Comparison of ENCODE assay signal across 7 cellular contexts in genomic region chr13:52449323-52450011, GRCh38. TPM values are rescaled to one million over a fixed set of nuclear protein-coding genes. Genes with fewer than 3 reads are reported as not detected.
DNase-seq lines count a peak whose midpoint lies in the region; ATAC-seq and TF ChIP-seq lines count a peak whose summit lies in the region.

No MANE protein-coding gene starts in this region.

- H3K4me3 Mint-ChIP-seq in effector memory CD8-positive, alpha-beta T cell = peak overlapping the region; percentile 87 to 88

- DNase-seq in NOMO-1 treated with dmso at 0.1 percent for 144 hours (lab: John Stamatoyannopoulos, UW; ENCODE audit: unreplicated experiment) (peak; percentile 41), HuH-7.5 (ENCODE audit: low spot score) (no peak), KBM-7 (no peak), T1000 (lab: John Stamatoyannopoulos, UW) (no peak)
- DNase-seq in effector memory CD8-positive, alpha-beta T cell = no peak

- peak overlapping the region; percentile 91 to 92 for H3K27ac Mint-ChIP-seq in effector memory CD8-positive, alpha-beta T cell

- no peak for TF ChIP-seq EP300 in neural cell (conservative IDR thresholded peaks at IDR 0.05; ENCODE audit: poor library complexity, severe bottlenecking)

- peaks cover 33% of the 10 kb centered on the region for H3K79me2 ChIP-seq in neural cell (replicated peaks; ENCODE audit: insufficient read depth, low read length)

- peaks cover 22 to 31% of the 10 kb centered on the region in 2 donors for H3K4me1 Mint-ChIP-seq in effector memory CD8-positive, alpha-beta T cell (ENCODE audit: low read depth in 2 of 2)

- ATAC-seq in GM21529 (IDR thresholded peaks at IDR 0.05; ENCODE audit: unreplicated experiment) = peak; percentile 0
- ATAC-seq in effector memory CD8-positive, alpha-beta T cell (replicated peaks) = no peak

- peak overlapping the region; percentile 97 for H3K4me3 ChIP-seq in neural cell (ENCODE audit: low read length)

- H3K9me3 Mint-ChIP-seq in effector memory CD8-positive, alpha-beta T cell = no peaks in the 10 kb centered on the region

- no peaks in the 10 kb centered on the region for H3K9me2 ChIP-seq in neural cell (ENCODE audit: insufficient read depth, low read length)

- H2AFZ ChIP-seq in neural cell (ENCODE audit: low read depth, low read length) = peak overlapping the region; percentile 59

- no peaks in the 10 kb centered on the region for H3K9me3 ChIP-seq in neural cell (ENCODE audit: low read length)

- H4K20me1 ChIP-seq in neural cell (ENCODE audit: insufficient read depth) = no peaks in the 10 kb centered on the region

- H3K36me3 Mint-ChIP-seq in effector memory CD8-positive, alpha-beta T cell (ENCODE audit: insufficient read depth) = peaks cover 28% of the 10 kb centered on the region

- no peaks in the 10 kb centered on the region for H3K27me3 Mint-ChIP-seq in effector memory CD8-positive, alpha-beta T cell

- no peaks in the 10 kb centered on the region for H3K36me3 ChIP-seq in neural cell (ENCODE audit: insufficient read depth, low read length)

- no peaks in the 10 kb centered on the region for H3K27me3 ChIP-seq in neural cell (ENCODE audit: insufficient read depth, low read depth, low read length)

- peak overlapping the region; percentile 72 for H3K27ac ChIP-seq in neural cell (ENCODE audit: low read length)

- TF ChIP-seq RAD21 in neural cell (conservative IDR thresholded peaks at IDR 0.05) = no peak

- peak overlapping the region; percentile 84 for H3K9ac ChIP-seq in neural cell (ENCODE audit: low read length)

- TF ChIP-seq CTCF in neural cell (IDR thresholded peaks at IDR 0.05; ENCODE audit: poor library complexity, severe bottlenecking) = no peak

- H3F3A ChIP-seq in neural cell (ENCODE audit: insufficient read depth, low read length, poor library complexity, severe bottlenecking) = no peaks in the 10 kb centered on the region

- H3K4me2 ChIP-seq in neural cell (ENCODE audit: low read length) = peak overlapping the region; percentile 99

- in situ Hi-C loops in KBM-7 (cut with MboI; ENCODE audit: low pct_unique_long_range_greater_than_20kb, low sequenced_read_pairs) = no loop called here

TF ChIP-seq in neural cell, 6 proteins besides CTCF, POLR2A, EP300 and RAD21:
- no peak for TF ChIP-seq POLR2AphosphoS5 (IDR thresholded peaks at IDR 0.05)
- no peak for TF ChIP-seq MXI1 (conservative IDR thresholded peaks at IDR 0.05; ENCODE audit: poor library complexity, severe bottlenecking)
- TF ChIP-seq SMC3 (conservative IDR thresholded peaks at IDR 0.05; ENCODE audit: poor library complexity) = no peak
- no peak for TF ChIP-seq EZH2 (IDR thresholded peaks at IDR 0.05; ENCODE audit: borderline replicate concordance, insufficient read depth, low read length, poor library complexity, severe bottlenecking)
- no peak for TF ChIP-seq TAF1 (IDR thresholded peaks at IDR 0.05; ENCODE audit: low read depth)
- TF ChIP-seq REST (IDR thresholded peaks at IDR 0.05; ENCODE audit: borderline replicate concordance) = no peak

RNA-seq across cellular contexts. Expression of gene VPS36, which starts 1.0 kb away (rescaled TPM):
- polyA plus RNA-seq in neural cell = 85.4 and 92.6 TPM in 2 replicates
- polyA minus RNA-seq in neural cell = 78.2 and 100 TPM in 2 replicates

RNA-seq across cellular contexts. Expression of gene CKAP2, which starts 5.8 kb away (rescaled TPM):
- polyA plus RNA-seq in neural cell = 15.9 and 19.1 TPM in 2 replicates
- polyA minus RNA-seq in neural cell = 22.6 and 26.9 TPM in 2 replicates

RNA-seq across cellular contexts. Expression of gene THSD1, which starts 43.5 kb away (rescaled TPM):
- polyA plus RNA-seq in neural cell = 2.3 and 3.8 TPM in 2 replicates
- polyA minus RNA-seq in neural cell = 4.6 and 5.0 TPM in 2 replicates
